9 cellular contexts compared by ENCODE assay signal in the genomic region with DNA sequence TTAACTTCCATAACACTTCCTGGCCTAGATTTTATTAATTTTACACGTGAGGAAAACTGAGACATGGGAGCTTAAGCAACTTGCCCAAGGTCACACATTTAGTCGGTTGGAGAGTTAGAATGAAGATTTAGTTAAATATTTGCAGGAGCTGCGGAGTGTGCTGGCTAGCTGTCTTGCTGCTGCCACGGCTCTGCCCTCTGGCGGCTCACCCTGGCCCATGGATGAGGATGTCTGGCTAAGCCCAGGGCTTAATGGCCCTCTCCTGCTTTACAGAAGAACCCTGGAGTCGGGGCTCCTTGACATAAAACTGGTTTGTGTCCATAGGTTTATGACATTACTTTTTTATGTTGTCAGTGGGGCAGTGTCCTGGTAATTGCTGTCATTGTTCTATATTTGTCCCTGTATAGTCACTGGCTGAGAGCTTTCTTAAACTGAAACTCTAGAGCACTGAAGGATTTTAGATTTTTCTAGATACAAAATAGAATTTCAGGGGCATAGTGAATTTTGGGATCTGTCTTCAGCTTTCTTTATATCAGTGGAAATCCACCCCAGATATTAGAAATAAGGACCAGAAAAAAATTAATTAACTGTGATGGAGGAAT.
DNase-seq lines count a peak whose midpoint lies in the region; ATAC-seq and TF ChIP-seq lines count a peak whose summit lies in the region.
"Had no signal": no experiment of that assay in that cellular context is flagged by ENCODE, and none has a peak within 500 bp of the region (broad histone marks: within the 10 kb centered on the region; RNA-seq: fewer than 3 reads in every experiment).

No MANE protein-coding gene starts in this region.

- no peaks in the 10 kb centered on the region for H3K9me3 ChIP-seq in DND-41 (ENCODE audit: insufficient read depth, low read length, severe bottlenecking)

- intact Hi-C loops in dorsolateral prefrontal cortex (cut with DNase I), result loop anchor here in 1 of 2 donors (5.0 kb wide), 1 partner anchor 204 kb away; no protein-coding TSS in a partner anchor

- H3K4me3 Mint-ChIP-seq in mesothelial cell of epicardium, result no peak overlapping the region

- peak; percentile 32 for TF ChIP-seq CTCF in DND-41 (IDR thresholded peaks at IDR 0.05; ENCODE audit: borderline replicate concordance, extremely low read depth, low read length, poor library complexity, severe bottlenecking)
- peak in 54 of 56 donors; percentile 12 to 75 (median 55) for TF ChIP-seq CTCF in dorsolateral prefrontal cortex (IDR thresholded peaks at IDR 0.05 in 54 of 56, conservative IDR thresholded peaks at IDR 0.05 in 2 of 56; ENCODE audit: low read depth in 1 of 56, partially characterized antibody in 56 of 56)
- peak; percentile 51 for TF ChIP-seq CTCF in mesothelial cell of epicardium (IDR thresholded peaks at IDR 0.05; ENCODE audit: unreplicated experiment)

- H3K27me3 ChIP-seq in DND-41 (ENCODE audit: insufficient read depth, low read length, poor library complexity), result peaks cover 11% of the 10 kb centered on the region
- no peaks in the 10 kb centered on the region for H3K27me3 ChIP-seq in dorsolateral prefrontal cortex

- H3K4me1 Mint-ChIP-seq in mesothelial cell of epicardium, result peaks cover 13% of the 10 kb centered on the region

- no peak overlapping the region for H2AFZ ChIP-seq in DND-41 (ENCODE audit: low read depth, low read length)

- no peak overlapping the region for H3K4me3 ChIP-seq in DND-41 (ENCODE audit: low read depth in 1 of 2, low read length in 2 of 2)
- no peak overlapping the region for H3K4me3 ChIP-seq in dorsolateral prefrontal cortex

- H3K4me2 ChIP-seq in DND-41 (ENCODE audit: insufficient read depth, low read length), result no peak overlapping the region

- peaks cover 1% of the 10 kb centered on the region for H3K36me3 Mint-ChIP-seq in mesothelial cell of epicardium

- no peak overlapping the region for H3K27ac ChIP-seq in DND-41 (ENCODE audit: low read length)
- H3K27ac ChIP-seq in dorsolateral prefrontal cortex, result no peak overlapping the region
- H3K27ac ChIP-seq: epithelial cell of prostate had no signal

- H3K9ac ChIP-seq in DND-41 (ENCODE audit: low read depth, low read length), result no peak overlapping the region

- no peaks in the 10 kb centered on the region for H3K4me1 ChIP-seq in DND-41 (ENCODE audit: insufficient read depth, low read length)

- no peaks in the 10 kb centered on the region for H3K27me3 Mint-ChIP-seq in mesothelial cell of epicardium (ENCODE audit: low read depth)

- no peaks in the 10 kb centered on the region for H3K36me3 ChIP-seq in DND-41 (ENCODE audit: insufficient read depth, low read length)

- ATAC-seq in DND-41 (ENCODE audit: insufficient read depth, low read depth), result no peak; the same call in 2 of the 3 replicates
- ATAC-seq in HG03565 (IDR thresholded peaks at IDR 0.05; ENCODE audit: unreplicated experiment), result no peak
- ATAC-seq in GM19351 (IDR thresholded peaks at IDR 0.05; ENCODE audit: unreplicated experiment), result no peak

- no peak overlapping the region for H3K27ac Mint-ChIP-seq in mesothelial cell of epicardium

- no peaks in the 10 kb centered on the region for H3K79me2 ChIP-seq in DND-41 (ENCODE audit: insufficient read depth, low read length)

- no peaks in the 10 kb centered on the region for H4K20me1 ChIP-seq in DND-41 (ENCODE audit: insufficient read depth, low read length)

- DNase-seq in DND-41 (peak; percentile 7), NCI-H446 treated with DMSO at 0.1 percent for 48 hours (lab: John Stamatoyannopoulos, UW) (peak; percentile 31), dorsolateral prefrontal cortex (peak in 8 of 10 donors; percentile 37 to 65 (median 45)), mesothelial cell of epicardium (ENCODE audit: low spot score in 2 of 2, unreplicated experiment in 2 of 2) (peak; percentile 44 to 69), NAMALWA (ENCODE audit: low spot score) (no peak), NOMO-1 treated with DMSO at 0.1 percent for 48 hours (lab: John Stamatoyannopoulos, UW; ENCODE audit: unreplicated experiment) (no peak)

- peaks cover 5% of the 10 kb centered on the region for H3K9me3 Mint-ChIP-seq in mesothelial cell of epicardium

Comparison
In these comparisons a context has a peak if more than half of its experiments do, and no peak if none do; other contexts are left out.
1. DNase-seq: peak in DND-41 (single experiment), NCI-H446 treated with DMSO at 0.1 percent for 48 hours (single experiment), dorsolateral prefrontal cortex (8 of 10) and mesothelial cell of epicardium (2 of 2); none in NAMALWA (single experiment) and NOMO-1 treated with DMSO at 0.1 percent for 48 hours (single experiment).
2. Peak in every context shown above with its lines, with median percentiles within 50 percentile points of each other: CTCF ChIP-seq.